In the genomic region with DNA sequence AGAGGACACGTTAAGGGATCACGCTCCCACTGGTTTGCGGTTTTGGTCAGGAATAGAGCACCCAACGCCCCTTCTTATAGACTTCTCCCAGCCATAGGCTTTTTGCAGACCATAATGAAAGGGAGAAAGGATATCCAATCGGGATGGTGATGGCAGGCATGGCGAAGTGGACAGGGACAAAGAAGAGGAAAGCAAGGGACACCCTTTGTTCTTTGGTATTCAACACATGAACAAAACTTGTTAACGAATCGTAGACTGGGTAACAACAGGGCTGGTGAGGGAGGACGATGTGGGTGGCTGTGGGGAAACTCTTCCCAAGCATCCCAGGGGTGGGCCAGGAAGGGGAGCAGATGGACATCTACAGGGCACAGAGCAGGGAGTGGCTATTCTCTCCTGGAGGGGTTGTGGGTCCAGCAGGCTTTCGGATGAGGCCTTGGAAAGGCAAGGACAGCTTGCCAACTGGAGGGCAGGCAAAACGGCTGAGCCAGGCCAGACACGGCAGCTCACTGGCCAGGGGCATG, we compare ENCODE assay signal across 7 cellular contexts.
DNase-seq lines count a peak whose midpoint lies in the region; ATAC-seq and TF ChIP-seq lines count a peak whose summit lies in the region.

No MANE protein-coding gene starts in this region.

- DNase-seq in HFF-Myc (ENCODE audit: extremely low read depth, low read depth) (no peak), superior temporal gyrus (ENCODE audit: extremely low spot score) (no peak), head of caudate nucleus (no peak)
- DNase-seq in stimulated activated naive B cell treated with anti-CD40 and anti-IgM and Interleukin-4, amounts not matched to agents 10 μg/mL and 1 μg/mL and 100 μg/mL, for 72 hours = no peak
- DNase-seq in effector CD4-positive, alpha-beta T cell = no peak

- peak overlapping the region; percentile 98 for H3K4me3 Mint-ChIP-seq in activated naive CD8-positive, alpha-beta T cell
- H3K4me3 Mint-ChIP-seq in stimulated activated naive B cell treated with anti-CD40 and anti-IgM and Interleukin-4, amounts not matched to agents 10 μg/mL and 1 μg/mL and 100 μg/mL, for 72 hours = peak overlapping the region; percentile 96 to 98

- intact Hi-C loops in head of caudate nucleus (cut with DNase I) = no loop called here

- peaks cover 29% of the 10 kb centered on the region for H3K36me3 Mint-ChIP-seq in activated naive CD8-positive, alpha-beta T cell
- peaks cover 37 to 41% of the 10 kb centered on the region in 2 donors for H3K36me3 Mint-ChIP-seq in stimulated activated naive B cell treated with anti-CD40 and anti-IgM and Interleukin-4, amounts not matched to agents 10 μg/mL and 1 μg/mL and 100 μg/mL, for 72 hours

- peaks cover 10% of the 10 kb centered on the region for H3K27me3 ChIP-seq in iPS-20b (ENCODE audit: insufficient read depth, low read length)

- H3K4me1 Mint-ChIP-seq in activated naive CD8-positive, alpha-beta T cell (ENCODE audit: low read depth) = peaks cover 35% of the 10 kb centered on the region
- peaks cover 39 to 48% of the 10 kb centered on the region in 2 donors for H3K4me1 Mint-ChIP-seq in stimulated activated naive B cell treated with anti-CD40 and anti-IgM and Interleukin-4, amounts not matched to agents 10 μg/mL and 1 μg/mL and 100 μg/mL, for 72 hours

- H3K9ac ChIP-seq in iPS-20b (ENCODE audit: low read depth, low read length) = peak overlapping the region; percentile 55; the same call in 1 of the 2 replicates

- no peak overlapping the region for H3K27ac ChIP-seq in iPS-20b (ENCODE audit: low read length)

- peak overlapping the region; percentile 100 for H3K27ac Mint-ChIP-seq in activated naive CD8-positive, alpha-beta T cell
- H3K27ac Mint-ChIP-seq in stimulated activated naive B cell treated with anti-CD40 and anti-IgM and Interleukin-4, amounts not matched to agents 10 μg/mL and 1 μg/mL and 100 μg/mL, for 72 hours = peak overlapping the region; percentile 100

- ATAC-seq in stimulated activated naive B cell treated with anti-CD40 and anti-IgM and Interleukin-4, amounts not matched to agents 10 μg/mL and 1 μg/mL and 100 μg/mL, for 72 hours (replicated peaks) = no peak

- peaks cover 31% of the 10 kb centered on the region for H3K36me3 ChIP-seq in iPS-20b (ENCODE audit: insufficient read depth, low read depth, low read length)

- peaks cover 18% of the 10 kb centered on the region for H3K4me1 ChIP-seq in iPS-20b (ENCODE audit: insufficient read depth, low read length)

- no peak for TF ChIP-seq CTCF in HFF-Myc (IDR thresholded peaks at IDR 0.05; ENCODE audit: low read depth, low read length, missing control alignments)

- H3K27me3 Mint-ChIP-seq in activated naive CD8-positive, alpha-beta T cell = no peaks in the 10 kb centered on the region
- H3K27me3 Mint-ChIP-seq in stimulated activated naive B cell treated with anti-CD40 and anti-IgM and Interleukin-4, amounts not matched to agents 10 μg/mL and 1 μg/mL and 100 μg/mL, for 72 hours = peaks cover 0 to 5% of the 10 kb centered on the region in 2 donors

- H3K9me3 ChIP-seq in iPS-20b (ENCODE audit: insufficient read depth, low read depth, low read length) = no peaks in the 10 kb centered on the region

- peak overlapping the region; percentile 98 for H3K4me3 ChIP-seq in HFF-Myc (replicated peaks; ENCODE audit: low read depth, low read length)
- H3K4me3 ChIP-seq in iPS-20b (ENCODE audit: low read length) = peak overlapping the region; percentile 97

- H3K9me3 Mint-ChIP-seq in activated naive CD8-positive, alpha-beta T cell (ENCODE audit: low read depth) = no peaks in the 10 kb centered on the region
- H3K9me3 Mint-ChIP-seq in stimulated activated naive B cell treated with anti-CD40 and anti-IgM and Interleukin-4, amounts not matched to agents 10 μg/mL and 1 μg/mL and 100 μg/mL, for 72 hours = no peaks in the 10 kb centered on the region
